In the genomic region with DNA sequence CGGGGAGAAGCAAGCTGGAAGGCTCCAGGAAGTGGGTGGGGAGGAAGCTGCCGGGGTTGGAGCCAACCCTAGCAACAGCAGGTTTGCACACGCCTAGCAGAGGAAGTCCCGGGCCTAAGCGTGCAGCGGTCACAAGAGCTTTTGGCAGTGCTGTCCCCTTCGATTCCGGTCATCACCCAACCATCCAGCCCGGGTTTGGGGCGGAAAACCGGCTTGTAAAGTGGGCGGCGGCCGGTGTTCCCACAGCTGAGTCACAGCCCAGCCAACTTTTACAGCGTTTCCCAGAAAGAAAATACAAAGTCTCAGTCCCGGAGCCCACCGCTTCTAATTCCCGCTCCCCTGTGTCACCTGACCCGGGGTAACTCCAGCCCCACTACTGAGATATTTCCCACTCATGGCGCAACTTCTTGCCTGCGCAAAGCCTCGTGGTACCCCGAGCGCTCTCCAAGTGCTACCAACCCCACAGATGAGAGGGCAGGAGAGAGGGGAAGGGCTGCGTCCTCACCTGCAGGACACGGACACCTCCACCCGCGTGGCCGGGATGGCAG, we compare ENCODE assay signal across 1 cellular context.
A peak's percentile ranks its signal among the peaks of the same experiment; 100 is the strongest.
TF ChIP-seq lines count a peak whose summit lies in the region.

No MANE protein-coding gene starts in this region.

TF ChIP-seq in HepG2, 621 proteins besides CTCF, POLR2A, EP300 and RAD21 (continued from another document and continues in another):
- TF ChIP-seq ZNF788 (CRISPR knock-in tag; IDR thresholded peaks at IDR 0.05; ENCODE audit: borderline replicate concordance): no peak
- TF ChIP-seq KDM5B (CRISPR knock-in tag; IDR thresholded peaks at IDR 0.05; ENCODE audit: borderline replicate concordance): no peak
- TF ChIP-seq NFE2L2 (IDR thresholded peaks at IDR 0.05; ENCODE audit: low read length): no peak
- TF ChIP-seq ATF7-NPFF (CRISPR knock-in tag; IDR thresholded peaks at IDR 0.05; ENCODE audit: low read depth): no peak
- TF ChIP-seq GATAD2A (CRISPR knock-in tag; IDR thresholded peaks at IDR 0.05): no peak
- TF ChIP-seq, protein P1, sequence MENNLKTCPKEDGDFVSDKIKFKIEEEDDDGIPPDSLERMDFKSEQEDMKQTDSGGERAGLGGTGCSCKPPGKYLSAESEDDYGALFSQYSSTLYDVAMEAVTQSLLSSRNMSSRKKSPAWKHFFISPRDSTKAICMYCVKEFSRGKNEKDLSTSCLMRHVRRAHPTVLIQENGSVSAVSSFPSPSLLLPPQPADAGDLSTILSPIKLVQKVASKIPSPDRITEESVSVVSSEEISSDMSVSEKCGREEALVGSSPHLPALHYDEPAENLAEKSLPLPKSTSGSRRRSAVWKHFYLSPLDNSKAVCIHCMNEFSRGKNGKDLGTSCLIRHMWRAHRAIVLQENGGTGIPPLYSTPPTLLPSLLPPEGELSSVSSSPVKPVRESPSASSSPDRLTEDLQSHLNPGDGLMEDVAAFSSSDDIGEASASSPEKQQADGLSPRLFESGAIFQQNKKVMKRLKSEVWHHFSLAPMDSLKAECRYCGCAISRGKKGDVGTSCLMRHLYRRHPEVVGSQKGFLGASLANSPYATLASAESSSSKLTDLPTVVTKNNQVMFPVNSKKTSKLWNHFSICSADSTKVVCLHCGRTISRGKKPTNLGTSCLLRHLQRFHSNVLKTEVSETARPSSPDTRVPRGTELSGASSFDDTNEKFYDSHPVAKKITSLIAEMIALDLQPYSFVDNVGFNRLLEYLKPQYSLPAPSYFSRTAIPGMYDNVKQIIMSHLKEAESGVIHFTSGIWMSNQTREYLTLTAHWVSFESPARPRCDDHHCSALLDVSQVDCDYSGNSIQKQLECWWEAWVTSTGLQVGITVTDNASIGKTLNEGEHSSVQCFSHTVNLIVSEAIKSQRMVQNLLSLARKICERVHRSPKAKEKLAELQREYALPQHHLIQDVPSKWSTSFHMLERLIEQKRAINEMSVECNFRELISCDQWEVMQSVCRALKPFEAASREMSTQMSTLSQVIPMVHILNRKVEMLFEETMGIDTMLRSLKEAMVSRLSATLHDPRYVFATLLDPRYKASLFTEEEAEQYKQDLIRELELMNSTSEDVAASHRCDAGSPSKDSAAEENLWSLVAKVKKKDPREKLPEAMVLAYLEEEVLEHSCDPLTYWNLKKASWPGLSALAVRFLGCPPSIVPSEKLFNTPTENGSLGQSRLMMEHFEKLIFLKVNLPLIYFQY (CRISPR knock-in tag; IDR thresholded peaks at IDR 0.05; ENCODE audit: borderline replicate concordance): no peak
- TF ChIP-seq CBFB (CRISPR knock-in tag; IDR thresholded peaks at IDR 0.05): no peak
- no peak for TF ChIP-seq KDM3A (CRISPR knock-in tag; IDR thresholded peaks at IDR 0.05; ENCODE audit: low read depth)
- no peak for TF ChIP-seq ZNF83 (CRISPR knock-in tag; IDR thresholded peaks at IDR 0.05; ENCODE audit: borderline replicate concordance)
- TF ChIP-seq JUND (CRISPR knock-in tag; IDR thresholded peaks at IDR 0.05): 0 out of 2 replicates have a peak, but pooled peaks have one; percentile 10
- no peak for TF ChIP-seq ISL2 (CRISPR knock-in tag; IDR thresholded peaks at IDR 0.05)
- TF ChIP-seq, protein P2, sequence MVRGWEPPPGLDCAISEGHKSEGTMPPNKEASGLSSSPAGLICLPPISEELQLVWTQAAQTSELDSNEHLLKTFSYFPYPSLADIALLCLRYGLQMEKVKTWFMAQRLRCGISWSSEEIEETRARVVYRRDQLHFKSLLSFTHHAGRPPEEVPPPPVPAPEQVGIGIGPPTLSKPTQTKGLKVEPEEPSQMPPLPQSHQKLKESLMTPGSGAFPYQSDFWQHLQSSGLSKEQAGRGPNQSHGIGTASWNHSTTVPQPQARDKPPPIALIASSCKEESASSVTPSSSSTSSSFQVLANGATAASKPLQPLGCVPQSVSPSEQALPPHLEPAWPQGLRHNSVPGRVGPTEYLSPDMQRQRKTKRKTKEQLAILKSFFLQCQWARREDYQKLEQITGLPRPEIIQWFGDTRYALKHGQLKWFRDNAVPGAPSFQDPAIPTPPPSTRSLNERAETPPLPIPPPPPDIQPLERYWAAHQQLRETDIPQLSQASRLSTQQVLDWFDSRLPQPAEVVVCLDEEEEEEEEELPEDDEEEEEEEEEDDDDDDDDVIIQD (CRISPR knock-in tag; IDR thresholded peaks at IDR 0.05; ENCODE audit: low read depth): no peak
- no peak for TF ChIP-seq HNRNPH1 (optimal IDR thresholded peaks at IDR 0.05; ENCODE audit: low read depth, low read length)
- TF ChIP-seq ZNF672 (CRISPR knock-in tag; IDR thresholded peaks at IDR 0.05): no peak
- TF ChIP-seq SP2 (CRISPR knock-in tag; IDR thresholded peaks at IDR 0.05): no peak
- TF ChIP-seq, protein P3, sequence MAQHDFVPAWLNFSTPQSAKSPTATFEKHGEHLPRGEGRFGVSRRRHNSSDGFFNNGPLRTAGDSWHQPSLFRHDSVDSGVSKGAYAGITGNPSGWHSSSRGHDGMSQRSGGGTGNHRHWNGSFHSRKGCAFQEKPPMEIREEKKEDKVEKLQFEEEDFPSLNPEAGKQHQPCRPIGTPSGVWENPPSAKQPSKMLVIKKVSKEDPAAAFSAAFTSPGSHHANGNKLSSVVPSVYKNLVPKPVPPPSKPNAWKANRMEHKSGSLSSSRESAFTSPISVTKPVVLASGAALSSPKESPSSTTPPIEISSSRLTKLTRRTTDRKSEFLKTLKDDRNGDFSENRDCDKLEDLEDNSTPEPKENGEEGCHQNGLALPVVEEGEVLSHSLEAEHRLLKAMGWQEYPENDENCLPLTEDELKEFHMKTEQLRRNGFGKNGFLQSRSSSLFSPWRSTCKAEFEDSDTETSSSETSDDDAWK (CRISPR knock-in tag; IDR thresholded peaks at IDR 0.05): no peak
- TF ChIP-seq, protein P4, sequence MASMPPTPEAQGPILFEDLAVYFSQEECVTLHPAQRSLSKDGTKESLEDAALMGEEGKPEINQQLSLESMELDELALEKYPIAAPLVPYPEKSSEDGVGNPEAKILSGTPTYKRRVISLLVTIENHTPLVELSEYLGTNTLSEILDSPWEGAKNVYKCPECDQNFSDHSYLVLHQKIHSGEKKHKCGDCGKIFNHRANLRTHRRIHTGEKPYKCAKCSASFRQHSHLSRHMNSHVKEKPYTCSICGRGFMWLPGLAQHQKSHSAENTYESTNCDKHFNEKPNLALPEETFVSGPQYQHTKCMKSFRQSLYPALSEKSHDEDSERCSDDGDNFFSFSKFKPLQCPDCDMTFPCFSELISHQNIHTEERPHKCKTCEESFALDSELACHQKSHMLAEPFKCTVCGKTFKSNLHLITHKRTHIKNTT (CRISPR knock-in tag; IDR thresholded peaks at IDR 0.05): no peak
- TF ChIP-seq NFATC3 (CRISPR knock-in tag; IDR thresholded peaks at IDR 0.05): no peak
- TF ChIP-seq, protein P5, sequence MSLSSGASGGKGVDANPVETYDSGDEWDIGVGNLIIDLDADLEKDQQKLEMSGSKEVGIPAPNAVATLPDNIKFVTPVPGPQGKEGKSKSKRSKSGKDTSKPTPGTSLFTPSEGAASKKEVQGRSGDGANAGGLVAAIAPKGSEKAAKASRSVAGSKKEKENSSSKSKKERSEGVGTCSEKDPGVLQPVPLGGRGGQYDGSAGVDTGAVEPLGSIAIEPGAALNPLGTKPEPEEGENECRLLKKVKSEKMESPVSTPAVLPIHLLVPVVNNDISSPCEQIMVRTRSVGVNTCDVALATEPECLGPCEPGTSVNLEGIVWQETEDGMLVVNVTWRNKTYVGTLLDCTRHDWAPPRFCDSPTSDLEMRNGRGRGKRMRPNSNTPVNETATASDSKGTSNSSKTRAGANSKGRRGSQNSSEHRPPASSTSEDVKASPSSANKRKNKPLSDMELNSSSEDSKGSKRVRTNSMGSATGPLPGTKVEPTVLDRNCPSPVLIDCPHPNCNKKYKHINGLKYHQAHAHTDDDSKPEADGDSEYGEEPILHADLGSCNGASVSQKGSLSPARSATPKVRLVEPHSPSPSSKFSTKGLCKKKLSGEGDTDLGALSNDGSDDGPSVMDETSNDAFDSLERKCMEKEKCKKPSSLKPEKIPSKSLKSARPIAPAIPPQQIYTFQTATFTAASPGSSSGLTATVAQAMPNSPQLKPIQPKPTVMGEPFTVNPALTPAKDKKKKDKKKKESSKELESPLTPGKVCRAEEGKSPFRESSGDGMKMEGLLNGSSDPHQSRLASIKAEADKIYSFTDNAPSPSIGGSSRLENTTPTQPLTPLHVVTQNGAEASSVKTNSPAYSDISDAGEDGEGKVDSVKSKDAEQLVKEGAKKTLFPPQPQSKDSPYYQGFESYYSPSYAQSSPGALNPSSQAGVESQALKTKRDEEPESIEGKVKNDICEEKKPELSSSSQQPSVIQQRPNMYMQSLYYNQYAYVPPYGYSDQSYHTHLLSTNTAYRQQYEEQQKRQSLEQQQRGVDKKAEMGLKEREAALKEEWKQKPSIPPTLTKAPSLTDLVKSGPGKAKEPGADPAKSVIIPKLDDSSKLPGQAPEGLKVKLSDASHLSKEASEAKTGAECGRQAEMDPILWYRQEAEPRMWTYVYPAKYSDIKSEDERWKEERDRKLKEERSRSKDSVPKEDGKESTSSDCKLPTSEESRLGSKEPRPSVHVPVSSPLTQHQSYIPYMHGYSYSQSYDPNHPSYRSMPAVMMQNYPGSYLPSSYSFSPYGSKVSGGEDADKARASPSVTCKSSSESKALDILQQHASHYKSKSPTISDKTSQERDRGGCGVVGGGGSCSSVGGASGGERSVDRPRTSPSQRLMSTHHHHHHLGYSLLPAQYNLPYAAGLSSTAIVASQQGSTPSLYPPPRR (CRISPR knock-in tag; IDR thresholded peaks at IDR 0.05; ENCODE audit: borderline replicate concordance): no peak
- TF ChIP-seq ZNF350 (CRISPR knock-in tag; IDR thresholded peaks at IDR 0.05; ENCODE audit: borderline replicate concordance, low read depth): no peak
- TF ChIP-seq POLR2G (IDR thresholded peaks at IDR 0.05; ENCODE audit: low read depth, low read length): peak; percentile 44; the same call in 1 of the 2 replicates
- TF ChIP-seq REPIN1 (CRISPR knock-in tag; IDR thresholded peaks at IDR 0.05; ENCODE audit: borderline replicate concordance, low read depth): no peak
- TF ChIP-seq IRX3 (CRISPR knock-in tag; IDR thresholded peaks at IDR 0.05; ENCODE audit: borderline replicate concordance, low read depth): no peak
- TF ChIP-seq HNRNPL (IDR thresholded peaks at IDR 0.05; ENCODE audit: low read depth, low read length): no peak
- TF ChIP-seq FOXC1 (CRISPR knock-in tag; IDR thresholded peaks at IDR 0.05; ENCODE audit: borderline replicate concordance): peak; percentile 66; the same call in 1 of the 2 replicates
- TF ChIP-seq, protein P6, sequence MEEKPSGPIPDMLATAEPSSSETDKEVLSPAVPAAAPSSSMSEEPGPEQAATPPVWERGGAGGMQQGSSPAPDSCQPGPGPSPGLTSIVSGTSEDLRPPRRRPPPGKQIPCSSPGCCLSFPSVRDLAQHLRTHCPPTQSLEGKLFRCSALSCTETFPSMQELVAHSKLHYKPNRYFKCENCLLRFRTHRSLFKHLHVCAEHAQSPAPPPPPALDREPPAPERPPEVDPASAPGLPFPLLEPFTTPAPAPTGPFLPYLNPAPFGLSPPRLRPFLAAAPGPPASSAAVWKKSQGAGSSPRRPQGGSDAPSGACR (CRISPR knock-in tag; IDR thresholded peaks at IDR 0.05): 0 out of 2 replicates have a peak, but pooled peaks have one; percentile 42
- no peak for TF ChIP-seq MYNN (CRISPR knock-in tag; IDR thresholded peaks at IDR 0.05; ENCODE audit: low read depth)
- no peak for TF ChIP-seq ZNF547 (CRISPR knock-in tag; IDR thresholded peaks at IDR 0.05)
- no peak for TF ChIP-seq ZFP82 (CRISPR knock-in tag; IDR thresholded peaks at IDR 0.05; ENCODE audit: borderline replicate concordance)
- TF ChIP-seq ZNF33A (CRISPR knock-in tag; IDR thresholded peaks at IDR 0.05; ENCODE audit: borderline replicate concordance): no peak
- TF ChIP-seq SRY (CRISPR knock-in tag; IDR thresholded peaks at IDR 0.05): no peak
- peak; percentile 70; the same call in 1 of the 2 replicates for TF ChIP-seq MTF2 (CRISPR knock-in tag; IDR thresholded peaks at IDR 0.05; ENCODE audit: borderline replicate concordance)
- TF ChIP-seq ZSCAN31 (CRISPR knock-in tag; IDR thresholded peaks at IDR 0.05; ENCODE audit: low read depth): no peak
- no peak for TF ChIP-seq ZNF501 (CRISPR knock-in tag; IDR thresholded peaks at IDR 0.05)
- TF ChIP-seq EZH2 (conservative IDR thresholded peaks at IDR 0.05; ENCODE audit: low read depth, low read length): no peak
- TF ChIP-seq, protein P7, sequence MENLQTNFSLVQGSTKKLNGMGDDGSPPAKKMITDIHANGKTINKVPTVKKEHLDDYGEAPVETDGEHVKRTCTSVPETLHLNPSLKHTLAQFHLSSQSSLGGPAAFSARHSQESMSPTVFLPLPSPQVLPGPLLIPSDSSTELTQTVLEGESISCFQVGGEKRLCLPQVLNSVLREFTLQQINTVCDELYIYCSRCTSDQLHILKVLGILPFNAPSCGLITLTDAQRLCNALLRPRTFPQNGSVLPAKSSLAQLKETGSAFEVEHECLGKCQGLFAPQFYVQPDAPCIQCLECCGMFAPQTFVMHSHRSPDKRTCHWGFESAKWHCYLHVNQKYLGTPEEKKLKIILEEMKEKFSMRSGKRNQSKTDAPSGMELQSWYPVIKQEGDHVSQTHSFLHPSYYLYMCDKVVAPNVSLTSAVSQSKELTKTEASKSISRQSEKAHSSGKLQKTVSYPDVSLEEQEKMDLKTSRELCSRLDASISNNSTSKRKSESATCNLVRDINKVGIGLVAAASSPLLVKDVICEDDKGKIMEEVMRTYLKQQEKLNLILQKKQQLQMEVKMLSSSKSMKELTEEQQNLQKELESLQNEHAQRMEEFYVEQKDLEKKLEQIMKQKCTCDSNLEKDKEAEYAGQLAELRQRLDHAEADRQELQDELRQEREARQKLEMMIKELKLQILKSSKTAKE (CRISPR knock-in tag; IDR thresholded peaks at IDR 0.05; ENCODE audit: borderline replicate concordance): no peak
- TF ChIP-seq RFX5 (IDR thresholded peaks at IDR 0.05; ENCODE audit: low read depth, low read length): 0 out of 2 replicates have a peak, but pooled peaks have one; percentile 16
- no peak for TF ChIP-seq ZNF556 (CRISPR knock-in tag; IDR thresholded peaks at IDR 0.05; ENCODE audit: borderline replicate concordance)
- TF ChIP-seq, protein P8, sequence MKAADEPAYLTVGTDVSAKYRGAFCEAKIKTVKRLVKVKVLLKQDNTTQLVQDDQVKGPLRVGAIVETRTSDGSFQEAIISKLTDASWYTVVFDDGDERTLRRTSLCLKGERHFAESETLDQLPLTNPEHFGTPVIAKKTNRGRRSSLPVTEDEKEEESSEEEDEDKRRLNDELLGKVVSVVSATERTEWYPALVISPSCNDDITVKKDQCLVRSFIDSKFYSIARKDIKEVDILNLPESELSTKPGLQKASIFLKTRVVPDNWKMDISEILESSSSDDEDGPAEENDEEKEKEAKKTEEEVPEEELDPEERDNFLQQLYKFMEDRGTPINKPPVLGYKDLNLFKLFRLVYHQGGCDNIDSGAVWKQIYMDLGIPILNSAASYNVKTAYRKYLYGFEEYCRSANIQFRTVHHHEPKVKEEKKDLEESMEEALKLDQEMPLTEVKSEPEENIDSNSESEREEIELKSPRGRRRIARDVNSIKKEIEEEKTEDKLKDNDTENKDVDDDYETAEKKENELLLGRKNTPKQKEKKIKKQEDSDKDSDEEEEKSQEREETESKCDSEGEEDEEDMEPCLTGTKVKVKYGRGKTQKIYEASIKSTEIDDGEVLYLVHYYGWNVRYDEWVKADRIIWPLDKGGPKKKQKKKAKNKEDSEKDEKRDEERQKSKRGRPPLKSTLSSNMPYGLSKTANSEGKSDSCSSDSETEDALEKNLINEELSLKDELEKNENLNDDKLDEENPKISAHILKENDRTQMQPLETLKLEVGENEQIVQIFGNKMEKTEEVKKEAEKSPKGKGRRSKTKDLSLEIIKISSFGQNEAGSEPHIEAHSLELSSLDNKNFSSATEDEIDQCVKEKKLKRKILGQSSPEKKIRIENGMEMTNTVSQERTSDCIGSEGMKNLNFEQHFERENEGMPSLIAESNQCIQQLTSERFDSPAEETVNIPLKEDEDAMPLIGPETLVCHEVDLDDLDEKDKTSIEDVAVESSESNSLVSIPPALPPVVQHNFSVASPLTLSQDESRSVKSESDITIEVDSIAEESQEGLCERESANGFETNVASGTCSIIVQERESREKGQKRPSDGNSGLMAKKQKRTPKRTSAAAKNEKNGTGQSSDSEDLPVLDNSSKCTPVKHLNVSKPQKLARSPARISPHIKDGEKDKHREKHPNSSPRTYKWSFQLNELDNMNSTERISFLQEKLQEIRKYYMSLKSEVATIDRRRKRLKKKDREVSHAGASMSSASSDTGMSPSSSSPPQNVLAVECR (CRISPR knock-in tag; IDR thresholded peaks at IDR 0.05; ENCODE audit: borderline replicate concordance): peak; percentile 58; the same call in 1 of the 2 replicates
